Comparison of ENCODE assay signal across 8 cellular contexts in the genomic region with DNA sequence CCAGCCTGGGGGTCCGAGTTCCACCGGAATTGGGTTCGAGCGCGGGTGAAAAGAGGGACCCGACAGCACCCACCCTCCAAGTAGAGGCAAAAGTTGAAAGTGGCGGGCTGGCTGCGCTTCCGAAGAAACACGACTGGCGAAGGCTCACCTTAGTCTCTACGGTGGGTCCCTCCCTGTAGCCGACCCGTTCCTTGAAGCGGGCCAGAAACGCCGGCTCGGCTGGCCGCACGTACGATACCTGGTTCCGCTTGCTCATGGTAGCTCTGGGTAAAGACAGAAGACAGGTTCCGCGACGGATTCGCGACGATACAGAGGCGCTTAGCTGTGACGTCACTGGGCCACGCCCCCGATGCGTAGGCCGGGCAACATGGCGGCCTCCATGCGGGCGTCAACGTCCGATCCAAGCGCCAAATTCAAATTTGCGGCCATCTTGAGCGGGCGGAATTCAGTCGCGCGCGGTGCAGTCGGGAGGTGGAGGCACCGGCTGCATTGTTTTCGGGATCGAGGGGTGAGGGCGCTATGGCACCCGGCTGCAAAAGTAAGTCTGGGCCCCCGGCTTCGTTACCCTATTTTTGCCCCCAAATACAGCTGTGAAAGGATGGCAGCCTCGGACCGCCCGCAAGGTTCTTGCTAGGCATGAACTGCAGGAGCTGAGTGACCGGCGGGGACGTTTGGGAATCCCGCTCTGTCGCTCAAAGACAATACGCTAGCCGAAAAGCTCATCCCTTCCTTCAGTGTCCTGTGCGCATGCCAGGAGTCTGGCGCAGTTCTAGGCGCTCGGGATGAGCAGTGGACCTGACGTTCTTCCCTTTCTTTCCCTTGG. TPM values are rescaled to one million over a fixed set of nuclear protein-coding genes. Genes with fewer than 3 reads are reported as not detected.
DNase-seq lines count a peak whose midpoint lies in the region; TF ChIP-seq lines count a peak whose summit lies in the region.

A gene (minus strand): TSS at position 273 of the 823 bp plus-strand sequence. CDS start 17 bp downstream, at position 256.
A gene with protein sequence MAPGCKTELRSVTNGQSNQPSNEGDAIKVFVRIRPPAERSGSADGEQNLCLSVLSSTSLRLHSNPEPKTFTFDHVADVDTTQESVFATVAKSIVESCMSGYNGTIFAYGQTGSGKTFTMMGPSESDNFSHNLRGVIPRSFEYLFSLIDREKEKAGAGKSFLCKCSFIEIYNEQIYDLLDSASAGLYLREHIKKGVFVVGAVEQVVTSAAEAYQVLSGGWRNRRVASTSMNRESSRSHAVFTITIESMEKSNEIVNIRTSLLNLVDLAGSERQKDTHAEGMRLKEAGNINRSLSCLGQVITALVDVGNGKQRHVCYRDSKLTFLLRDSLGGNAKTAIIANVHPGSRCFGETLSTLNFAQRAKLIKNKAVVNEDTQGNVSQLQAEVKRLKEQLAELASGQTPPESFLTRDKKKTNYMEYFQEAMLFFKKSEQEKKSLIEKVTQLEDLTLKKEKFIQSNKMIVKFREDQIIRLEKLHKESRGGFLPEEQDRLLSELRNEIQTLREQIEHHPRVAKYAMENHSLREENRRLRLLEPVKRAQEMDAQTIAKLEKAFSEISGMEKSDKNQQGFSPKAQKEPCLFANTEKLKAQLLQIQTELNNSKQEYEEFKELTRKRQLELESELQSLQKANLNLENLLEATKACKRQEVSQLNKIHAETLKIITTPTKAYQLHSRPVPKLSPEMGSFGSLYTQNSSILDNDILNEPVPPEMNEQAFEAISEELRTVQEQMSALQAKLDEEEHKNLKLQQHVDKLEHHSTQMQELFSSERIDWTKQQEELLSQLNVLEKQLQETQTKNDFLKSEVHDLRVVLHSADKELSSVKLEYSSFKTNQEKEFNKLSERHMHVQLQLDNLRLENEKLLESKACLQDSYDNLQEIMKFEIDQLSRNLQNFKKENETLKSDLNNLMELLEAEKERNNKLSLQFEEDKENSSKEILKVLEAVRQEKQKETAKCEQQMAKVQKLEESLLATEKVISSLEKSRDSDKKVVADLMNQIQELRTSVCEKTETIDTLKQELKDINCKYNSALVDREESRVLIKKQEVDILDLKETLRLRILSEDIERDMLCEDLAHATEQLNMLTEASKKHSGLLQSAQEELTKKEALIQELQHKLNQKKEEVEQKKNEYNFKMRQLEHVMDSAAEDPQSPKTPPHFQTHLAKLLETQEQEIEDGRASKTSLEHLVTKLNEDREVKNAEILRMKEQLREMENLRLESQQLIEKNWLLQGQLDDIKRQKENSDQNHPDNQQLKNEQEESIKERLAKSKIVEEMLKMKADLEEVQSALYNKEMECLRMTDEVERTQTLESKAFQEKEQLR (N-terminal part only) (plus strand): TSS at position 448 of the 823 bp plus-strand sequence. CDS start 72 bp downstream, at position 520.

- intact Hi-C loops in testis (cut with DNase I; ENCODE audit: low total_unique reads) = no loop called here

- TF ChIP-seq POLR2A in testis (IDR thresholded peaks at IDR 0.05) = no peak

- peaks cover 55% of the 10 kb centered on the region for H3K36me3 Mint-ChIP-seq in HFFc6 (ENCODE audit: low read depth)
- H3K36me3 Mint-ChIP-seq in activated naive CD4-positive, alpha-beta T cell treated with anti-CD3 and anti-CD28 coated beads, Interleukin-2, amount 10 ng/mL, durations not matched to agents 7 days and 5 days = peaks cover 71% of the 10 kb centered on the region

- TF ChIP-seq CTCF in HFFc6 (IDR thresholded peaks at IDR 0.05) = peak; percentile 34; the same call in 1 of the 2 replicates
- TF ChIP-seq CTCF in testis (IDR thresholded peaks at IDR 0.05) = no peak

- H3K27ac ChIP-seq in testis = peak within 1 kb of the TSS; percentile 52 to 69

- peaks cover 42% of the 10 kb centered on the region for H3K9me3 Mint-ChIP-seq in HFFc6
- peaks cover 43% of the 10 kb centered on the region for H3K9me3 Mint-ChIP-seq in activated naive CD4-positive, alpha-beta T cell treated with anti-CD3 and anti-CD28 coated beads, Interleukin-2, amount 10 ng/mL, durations not matched to agents 7 days and 5 days

- peaks cover 5% of the 10 kb centered on the region for H3K4me1 ChIP-seq in testis

- H3K27ac Mint-ChIP-seq in HFFc6 = peak within 1 kb of the TSS; percentile 77
- H3K27ac Mint-ChIP-seq in activated naive CD4-positive, alpha-beta T cell treated with anti-CD3 and anti-CD28 coated beads, Interleukin-2, amount 10 ng/mL, durations not matched to agents 7 days and 5 days = peak within 1 kb of the TSS; percentile 88

- H3K4me3 ChIP-seq in testis = peak within 1 kb of the TSS; percentile 77 to 78

- peaks cover 3% of the 10 kb centered on the region; the same call in 1 of the 2 replicates for H3K27me3 Mint-ChIP-seq in HFFc6 (ENCODE audit: insufficient read depth)
- no peaks in the 10 kb centered on the region for H3K27me3 Mint-ChIP-seq in activated naive CD4-positive, alpha-beta T cell treated with anti-CD3 and anti-CD28 coated beads, Interleukin-2, amount 10 ng/mL, durations not matched to agents 7 days and 5 days

- 1 to 2% methylated on average over 26 to 70 of the region's 70 CpGs for WGBS in testis, 2 donors

- H3K36me3 ChIP-seq in testis (ENCODE audit: low read depth, missing control alignments) = no peaks in the 10 kb centered on the region

- H3K9me3 ChIP-seq in testis = no peaks in the 10 kb centered on the region

- H3K4me3 Mint-ChIP-seq in HFFc6 = peak within 1 kb of the TSS; percentile 92
- peak within 1 kb of the TSS; percentile 85 for H3K4me3 Mint-ChIP-seq in activated naive CD4-positive, alpha-beta T cell treated with anti-CD3 and anti-CD28 coated beads, Interleukin-2, amount 10 ng/mL, durations not matched to agents 7 days and 5 days

- H3K4me1 Mint-ChIP-seq in HFFc6 (ENCODE audit: low read depth) = peaks cover 11% of the 10 kb centered on the region
- H3K4me1 Mint-ChIP-seq in activated naive CD4-positive, alpha-beta T cell treated with anti-CD3 and anti-CD28 coated beads, Interleukin-2, amount 10 ng/mL, durations not matched to agents 7 days and 5 days = peaks cover 40% of the 10 kb centered on the region

- H3K27me3 ChIP-seq in testis = no peaks in the 10 kb centered on the region

- DNase-seq in GM04503 (ENCODE audit: low read depth) (peak; percentile 58), HFFc6 (peak; percentile 91), NAMALWA (ENCODE audit: low spot score) (peak; percentile 96), SK-N-DZ (ENCODE audit: low spot score) (peak; percentile 93), germinal center (ENCODE audit: low spot score) (peak; percentile 92), nucleus accumbens (lab: John Stamatoyannopoulos, UW) (peak; percentile 43 to 97 (median 88)), testis (peak; percentile 97)
- peak; percentile 97 for DNase-seq in activated naive CD4-positive, alpha-beta T cell treated with anti-CD3 and anti-CD28 coated beads, Interleukin-2, amount 10 ng/mL, durations not matched to agents 7 days and 5 days

- CTCF ChIA-PET in activated naive CD4-positive, alpha-beta T cell treated with anti-CD3 and anti-CD28 coated beads, Interleukin-2, amount 10 ng/mL, durations not matched to agents 7 days and 5 days (lab: Charles Lee) = interaction anchor here (1.2 kb wide), 1 partner anchor 152 kb away, joined by 4 read pairs; no protein-coding TSS in a partner anchor

RNA-seq across cellular contexts. Expression of the first gene that starts in this region (rescaled TPM):
- 10 to 100 TPM; 25.5 to 36.7 (median 30.1) TPM for total RNA-seq in HFFc6 (2021; fragmentation: NEBNext Ultra II Directional; extraction: Animal tissue kit (Norgen Biotek cat#: 25700))
- polyA plus RNA-seq in SK-N-DZ (2014; cell fraction: cytosol; rRNA removed) = 23.3 and 24.1 TPM in 2 replicates
- polyA plus RNA-seq in SK-N-DZ (2014; cell fraction: nucleus; rRNA removed) = 11.4 and 13.5 TPM in 2 replicates
- 10 to 100 TPM; 14.6 to 15.1 TPM for total RNA-seq in testis
- 14.3 TPM for polyA plus RNA-seq in testis (ENCODE audit: insufficient read depth, low read depth, low replicate concordance)

RNA-seq across cellular contexts. Expression of the second gene that starts in this region (rescaled TPM):
- 10 to 100 TPM in 3 of 6 experiments, 1 to 10 TPM in 3; 4.4 to 11.9 (median 9.7) TPM for total RNA-seq in HFFc6 (2021; fragmentation: NEBNext Ultra II Directional; extraction: Animal tissue kit (Norgen Biotek cat#: 25700))
- polyA plus RNA-seq in SK-N-DZ (2014; cell fraction: cytosol; rRNA removed) = 35.1 and 35.6 TPM in 2 replicates
- 41.3 and 42.8 TPM in 2 replicates for polyA plus RNA-seq in SK-N-DZ (2014; cell fraction: nucleus; rRNA removed)
- total RNA-seq in testis = 10 to 100 TPM; 10.1 to 26.5 TPM
- polyA plus RNA-seq in testis (ENCODE audit: insufficient read depth, low read depth, low replicate concordance) = 16.7 TPM

Comparison
In these comparisons a context has a peak if more than half of its experiments do, and no peak if none do; other contexts are left out.
1. Peak in every context shown above with its lines: DNase-seq, H3K4me3 ChIP-seq and H3K27ac ChIP-seq.